Comparison of ENCODE assay signal across 1 cellular context in the genomic region with DNA sequence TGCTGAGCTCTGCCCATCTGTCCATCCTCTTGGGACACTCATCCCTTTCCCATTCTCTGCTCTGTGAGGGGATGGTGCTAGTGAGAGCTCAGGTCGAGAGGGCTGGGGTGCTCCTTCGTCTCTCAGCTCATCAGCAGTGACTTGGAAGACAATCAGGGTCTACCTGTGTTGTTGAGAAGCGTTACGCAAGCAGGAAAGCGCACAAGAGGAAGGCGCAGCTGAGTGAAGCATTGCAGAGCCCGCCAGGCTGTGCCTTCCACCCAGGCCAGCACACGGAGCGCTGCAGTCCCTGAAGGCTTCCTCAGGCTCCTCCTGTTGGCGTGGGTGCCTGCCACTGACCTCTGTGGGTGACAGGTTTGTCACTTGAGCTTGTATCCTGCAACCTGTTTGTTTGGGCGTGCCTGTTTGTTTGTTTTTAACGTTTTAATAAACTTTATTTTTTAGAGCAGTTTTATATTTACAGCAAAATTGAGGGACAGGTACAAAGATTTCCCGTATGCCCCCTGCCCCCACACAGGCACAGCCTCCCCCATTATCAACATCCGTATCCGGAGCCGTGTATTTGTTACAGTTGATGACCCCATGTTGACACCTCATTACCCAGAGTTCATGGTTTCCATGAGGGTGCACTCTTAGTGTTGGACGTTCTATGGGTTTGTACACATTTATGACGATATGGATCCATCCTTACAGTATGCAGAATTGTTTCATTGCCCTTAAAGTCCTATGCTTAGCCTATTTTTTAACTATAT.
TF ChIP-seq lines count a peak whose summit lies in the region.

No MANE protein-coding gene starts in this region.

TF ChIP-seq in GM12878, 131 proteins besides CTCF, POLR2A, EP300 and RAD21 (continues in another document):
- TF ChIP-seq, protein P1, sequence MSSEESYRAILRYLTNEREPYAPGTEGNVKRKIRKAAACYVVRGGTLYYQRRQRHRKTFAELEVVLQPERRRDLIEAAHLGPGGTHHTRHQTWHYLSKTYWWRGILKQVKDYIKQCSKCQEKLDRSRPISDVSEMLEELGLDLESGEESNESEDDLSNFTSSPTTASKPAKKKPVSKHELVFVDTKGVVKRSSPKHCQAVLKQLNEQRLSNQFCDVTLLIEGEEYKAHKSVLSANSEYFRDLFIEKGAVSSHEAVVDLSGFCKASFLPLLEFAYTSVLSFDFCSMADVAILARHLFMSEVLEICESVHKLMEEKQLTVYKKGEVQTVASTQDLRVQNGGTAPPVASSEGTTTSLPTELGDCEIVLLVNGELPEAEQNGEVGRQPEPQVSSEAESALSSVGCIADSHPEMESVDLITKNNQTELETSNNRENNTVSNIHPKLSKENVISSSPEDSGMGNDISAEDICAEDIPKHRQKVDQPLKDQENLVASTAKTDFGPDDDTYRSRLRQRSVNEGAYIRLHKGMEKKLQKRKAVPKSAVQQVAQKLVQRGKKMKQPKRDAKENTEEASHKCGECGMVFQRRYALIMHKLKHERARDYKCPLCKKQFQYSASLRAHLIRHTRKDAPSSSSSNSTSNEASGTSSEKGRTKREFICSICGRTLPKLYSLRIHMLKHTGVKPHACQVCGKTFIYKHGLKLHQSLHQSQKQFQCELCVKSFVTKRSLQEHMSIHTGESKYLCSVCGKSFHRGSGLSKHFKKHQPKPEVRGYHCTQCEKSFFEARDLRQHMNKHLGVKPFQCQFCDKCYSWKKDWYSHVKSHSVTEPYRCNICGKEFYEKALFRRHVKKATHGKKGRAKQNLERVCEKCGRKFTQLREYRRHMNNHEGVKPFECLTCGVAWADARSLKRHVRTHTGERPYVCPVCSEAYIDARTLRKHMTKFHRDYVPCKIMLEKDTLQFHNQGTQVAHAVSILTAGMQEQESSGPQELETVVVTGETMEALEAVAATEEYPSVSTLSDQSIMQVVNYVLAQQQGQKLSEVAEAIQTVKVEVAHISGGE (CRISPR knock-in tag; IDR thresholded peaks at IDR 0.05): no peak
- TF ChIP-seq SRF (IDR thresholded peaks at IDR 0.05; ENCODE audit: low read depth in 2 of 2, low read length in 2 of 2) (no peak), MTA2 (IDR thresholded peaks at IDR 0.05; ENCODE audit: low read depth) (peak; percentile 56; the same call in 1 of the 2 replicates), KAT2A (conservative IDR thresholded peaks at IDR 0.05; ENCODE audit: control insufficient read depth, low read depth, low read length) (no peak), CHD4 (IDR thresholded peaks at IDR 0.05) (no peak), TARDBP (IDR thresholded peaks at IDR 0.05; ENCODE audit: borderline replicate concordance) (no peak), DPF2 (IDR thresholded peaks at IDR 0.05) (peak; percentile 59), HDGF (IDR thresholded peaks at IDR 0.05) (peak; percentile 70; the same call in 1 of the 2 replicates), MEF2A (IDR thresholded peaks at IDR 0.05; ENCODE audit: insufficient read depth, low read depth, low read length) (no peak), NFYA (IDR thresholded peaks at IDR 0.05; ENCODE audit: borderline replicate concordance, low read depth, low read length) (no peak), BMI1 (IDR thresholded peaks at IDR 0.05; ENCODE audit: borderline replicate concordance) (no peak), ZBED1 (IDR thresholded peaks at IDR 0.05; ENCODE audit: borderline replicate concordance) (no peak), EED (IDR thresholded peaks at IDR 0.05; ENCODE audit: low read depth) (0 out of 2 replicates have a peak, but pooled peaks have one; percentile 27), BHLHE40 (IDR thresholded peaks at IDR 0.05; ENCODE audit: borderline replicate concordance in 1 of 2, low read depth in 2 of 2, low read length in 1 of 2) (peak in 1 of 2 experiments; percentile 35; a peak in 1 of 4 replicates), SP1 (IDR thresholded peaks at IDR 0.05; ENCODE audit: low read depth, low read length) (no peak), NR2F1 (conservative IDR thresholded peaks at IDR 0.05) (peak; percentile 95), TAF1 (IDR thresholded peaks at IDR 0.05; ENCODE audit: borderline replicate concordance, low read depth, low read length) (no peak), NFIC (IDR thresholded peaks at IDR 0.05; ENCODE audit: low read depth, low read length) (peak; percentile 48; the same call in 1 of the 2 replicates), SMAD5 (IDR thresholded peaks at IDR 0.05; ENCODE audit: low read depth) (no peak), NBN (IDR thresholded peaks at IDR 0.05) (peak; percentile 42; the same call in 1 of the 2 replicates), RB1 (IDR thresholded peaks at IDR 0.05; ENCODE audit: borderline replicate concordance) (no peak), CREM (IDR thresholded peaks at IDR 0.05; ENCODE audit: low read depth) (peak; percentile 57), ETV6 (conservative IDR thresholded peaks at IDR 0.05 in 1 of 2, IDR thresholded peaks at IDR 0.05 in 1 of 2; ENCODE audit: borderline replicate concordance in 1 of 2, low read depth in 1 of 2) (no peak; a peak in 2 of 4 replicates), ZNF622 (IDR thresholded peaks at IDR 0.05) (no peak), NFXL1 (IDR thresholded peaks at IDR 0.05; ENCODE audit: borderline replicate concordance) (no peak), ATF7 (IDR thresholded peaks at IDR 0.05; ENCODE audit: low read depth) (peak; percentile 42), KDM1A (IDR thresholded peaks at IDR 0.05; ENCODE audit: borderline replicate concordance) (no peak), ASH2L (IDR thresholded peaks at IDR 0.05; ENCODE audit: borderline replicate concordance, low read depth) (no peak), ZNF24 (IDR thresholded peaks at IDR 0.05) (no peak), GABPA (IDR thresholded peaks at IDR 0.05; ENCODE audit: low read depth) (no peak), MTA3 (IDR thresholded peaks at IDR 0.05; ENCODE audit: borderline replicate concordance, low read length) (no peak), SREBF2 (IDR thresholded peaks at IDR 0.05; ENCODE audit: low read length) (no peak), CHD1 (IDR thresholded peaks at IDR 0.05; ENCODE audit: low read depth, low read length) (no peak), FOXK2 (IDR thresholded peaks at IDR 0.05) (peak; percentile 53), IKZF1 (conservative IDR thresholded peaks at IDR 0.05) (peak; percentile 55; the same call in 1 of the 2 replicates), BRCA1 (IDR thresholded peaks at IDR 0.05; ENCODE audit: low read depth, low read length) (no peak), SMAD1 (IDR thresholded peaks at IDR 0.05; ENCODE audit: low read depth, partially characterized antibody) (no peak), PAX5 (IDR thresholded peaks at IDR 0.05; ENCODE audit: borderline replicate concordance, low read depth, low read length) (no peak), IKZF2 (IDR thresholded peaks at IDR 0.05) (peak; percentile 43 to 50)
- TF ChIP-seq, protein P2, sequence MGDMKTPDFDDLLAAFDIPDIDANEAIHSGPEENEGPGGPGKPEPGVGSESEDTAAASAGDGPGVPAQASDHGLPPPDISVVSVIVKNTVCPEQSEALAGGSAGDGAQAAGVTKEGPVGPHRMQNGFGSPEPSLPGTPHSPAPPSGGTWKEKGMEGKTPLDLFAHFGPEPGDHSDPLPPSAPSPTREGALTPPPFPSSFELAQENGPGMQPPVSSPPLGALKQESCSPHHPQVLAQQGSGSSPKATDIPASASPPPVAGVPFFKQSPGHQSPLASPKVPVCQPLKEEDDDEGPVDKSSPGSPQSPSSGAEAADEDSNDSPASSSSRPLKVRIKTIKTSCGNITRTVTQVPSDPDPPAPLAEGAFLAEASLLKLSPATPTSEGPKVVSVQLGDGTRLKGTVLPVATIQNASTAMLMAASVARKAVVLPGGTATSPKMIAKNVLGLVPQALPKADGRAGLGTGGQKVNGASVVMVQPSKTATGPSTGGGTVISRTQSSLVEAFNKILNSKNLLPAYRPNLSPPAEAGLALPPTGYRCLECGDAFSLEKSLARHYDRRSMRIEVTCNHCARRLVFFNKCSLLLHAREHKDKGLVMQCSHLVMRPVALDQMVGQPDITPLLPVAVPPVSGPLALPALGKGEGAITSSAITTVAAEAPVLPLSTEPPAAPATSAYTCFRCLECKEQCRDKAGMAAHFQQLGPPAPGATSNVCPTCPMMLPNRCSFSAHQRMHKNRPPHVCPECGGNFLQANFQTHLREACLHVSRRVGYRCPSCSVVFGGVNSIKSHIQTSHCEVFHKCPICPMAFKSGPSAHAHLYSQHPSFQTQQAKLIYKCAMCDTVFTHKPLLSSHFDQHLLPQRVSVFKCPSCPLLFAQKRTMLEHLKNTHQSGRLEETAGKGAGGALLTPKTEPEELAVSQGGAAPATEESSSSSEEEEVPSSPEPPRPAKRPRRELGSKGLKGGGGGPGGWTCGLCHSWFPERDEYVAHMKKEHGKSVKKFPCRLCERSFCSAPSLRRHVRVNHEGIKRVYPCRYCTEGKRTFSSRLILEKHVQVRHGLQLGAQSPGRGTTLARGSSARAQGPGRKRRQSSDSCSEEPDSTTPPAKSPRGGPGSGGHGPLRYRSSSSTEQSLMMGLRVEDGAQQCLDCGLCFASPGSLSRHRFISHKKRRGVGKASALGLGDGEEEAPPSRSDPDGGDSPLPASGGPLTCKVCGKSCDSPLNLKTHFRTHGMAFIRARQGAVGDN (IDR thresholded peaks at IDR 0.05): peak; percentile 60; the same call in 1 of the 2 replicates
- TF ChIP-seq, protein P3, sequence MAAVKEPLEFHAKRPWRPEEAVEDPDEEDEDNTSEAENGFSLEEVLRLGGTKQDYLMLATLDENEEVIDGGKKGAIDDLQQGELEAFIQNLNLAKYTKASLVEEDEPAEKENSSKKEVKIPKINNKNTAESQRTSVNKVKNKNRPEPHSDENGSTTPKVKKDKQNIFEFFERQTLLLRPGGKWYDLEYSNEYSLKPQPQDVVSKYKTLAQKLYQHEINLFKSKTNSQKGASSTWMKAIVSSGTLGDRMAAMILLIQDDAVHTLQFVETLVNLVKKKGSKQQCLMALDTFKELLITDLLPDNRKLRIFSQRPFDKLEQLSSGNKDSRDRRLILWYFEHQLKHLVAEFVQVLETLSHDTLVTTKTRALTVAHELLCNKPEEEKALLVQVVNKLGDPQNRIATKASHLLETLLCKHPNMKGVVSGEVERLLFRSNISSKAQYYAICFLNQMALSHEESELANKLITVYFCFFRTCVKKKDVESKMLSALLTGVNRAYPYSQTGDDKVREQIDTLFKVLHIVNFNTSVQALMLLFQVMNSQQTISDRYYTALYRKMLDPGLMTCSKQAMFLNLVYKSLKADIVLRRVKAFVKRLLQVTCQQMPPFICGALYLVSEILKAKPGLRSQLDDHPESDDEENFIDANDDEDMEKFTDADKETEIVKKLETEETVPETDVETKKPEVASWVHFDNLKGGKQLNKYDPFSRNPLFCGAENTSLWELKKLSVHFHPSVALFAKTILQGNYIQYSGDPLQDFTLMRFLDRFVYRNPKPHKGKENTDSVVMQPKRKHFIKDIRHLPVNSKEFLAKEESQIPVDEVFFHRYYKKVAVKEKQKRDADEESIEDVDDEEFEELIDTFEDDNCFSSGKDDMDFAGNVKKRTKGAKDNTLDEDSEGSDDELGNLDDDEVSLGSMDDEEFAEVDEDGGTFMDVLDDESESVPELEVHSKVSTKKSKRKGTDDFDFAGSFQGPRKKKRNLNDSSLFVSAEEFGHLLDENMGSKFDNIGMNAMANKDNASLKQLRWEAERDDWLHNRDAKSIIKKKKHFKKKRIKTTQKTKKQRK (IDR thresholded peaks at IDR 0.05; ENCODE audit: low read depth, low read length): no peak
- TF ChIP-seq, protein P4, sequence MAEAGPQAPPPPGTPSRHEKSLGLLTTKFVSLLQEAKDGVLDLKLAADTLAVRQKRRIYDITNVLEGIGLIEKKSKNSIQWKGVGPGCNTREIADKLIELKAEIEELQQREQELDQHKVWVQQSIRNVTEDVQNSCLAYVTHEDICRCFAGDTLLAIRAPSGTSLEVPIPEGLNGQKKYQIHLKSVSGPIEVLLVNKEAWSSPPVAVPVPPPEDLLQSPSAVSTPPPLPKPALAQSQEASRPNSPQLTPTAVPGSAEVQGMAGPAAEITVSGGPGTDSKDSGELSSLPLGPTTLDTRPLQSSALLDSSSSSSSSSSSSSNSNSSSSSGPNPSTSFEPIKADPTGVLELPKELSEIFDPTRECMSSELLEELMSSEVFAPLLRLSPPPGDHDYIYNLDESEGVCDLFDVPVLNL (IDR thresholded peaks at IDR 0.05; ENCODE audit: low read depth, low read length): no peak
- TF ChIP-seq, protein P5, sequence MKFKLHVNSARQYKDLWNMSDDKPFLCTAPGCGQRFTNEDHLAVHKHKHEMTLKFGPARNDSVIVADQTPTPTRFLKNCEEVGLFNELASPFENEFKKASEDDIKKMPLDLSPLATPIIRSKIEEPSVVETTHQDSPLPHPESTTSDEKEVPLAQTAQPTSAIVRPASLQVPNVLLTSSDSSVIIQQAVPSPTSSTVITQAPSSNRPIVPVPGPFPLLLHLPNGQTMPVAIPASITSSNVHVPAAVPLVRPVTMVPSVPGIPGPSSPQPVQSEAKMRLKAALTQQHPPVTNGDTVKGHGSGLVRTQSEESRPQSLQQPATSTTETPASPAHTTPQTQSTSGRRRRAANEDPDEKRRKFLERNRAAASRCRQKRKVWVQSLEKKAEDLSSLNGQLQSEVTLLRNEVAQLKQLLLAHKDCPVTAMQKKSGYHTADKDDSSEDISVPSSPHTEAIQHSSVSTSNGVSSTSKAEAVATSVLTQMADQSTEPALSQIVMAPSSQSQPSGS (IDR thresholded peaks at IDR 0.05; ENCODE audit: low read length): no peak
- TF ChIP-seq, protein P6, sequence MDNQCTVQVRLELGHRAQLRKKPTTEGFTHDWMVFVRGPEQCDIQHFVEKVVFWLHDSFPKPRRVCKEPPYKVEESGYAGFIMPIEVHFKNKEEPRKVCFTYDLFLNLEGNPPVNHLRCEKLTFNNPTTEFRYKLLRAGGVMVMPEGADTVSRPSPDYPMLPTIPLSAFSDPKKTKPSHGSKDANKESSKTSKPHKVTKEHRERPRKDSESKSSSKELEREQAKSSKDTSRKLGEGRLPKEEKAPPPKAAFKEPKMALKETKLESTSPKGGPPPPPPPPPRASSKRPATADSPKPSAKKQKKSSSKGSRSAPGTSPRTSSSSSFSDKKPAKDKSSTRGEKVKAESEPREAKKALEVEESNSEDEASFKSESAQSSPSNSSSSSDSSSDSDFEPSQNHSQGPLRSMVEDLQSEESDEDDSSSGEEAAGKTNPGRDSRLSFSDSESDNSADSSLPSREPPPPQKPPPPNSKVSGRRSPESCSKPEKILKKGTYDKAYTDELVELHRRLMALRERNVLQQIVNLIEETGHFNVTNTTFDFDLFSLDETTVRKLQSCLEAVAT (IDR thresholded peaks at IDR 0.05): 0 out of 2 replicates have a peak, but pooled peaks have one; percentile 24
- TF ChIP-seq, protein P7, sequence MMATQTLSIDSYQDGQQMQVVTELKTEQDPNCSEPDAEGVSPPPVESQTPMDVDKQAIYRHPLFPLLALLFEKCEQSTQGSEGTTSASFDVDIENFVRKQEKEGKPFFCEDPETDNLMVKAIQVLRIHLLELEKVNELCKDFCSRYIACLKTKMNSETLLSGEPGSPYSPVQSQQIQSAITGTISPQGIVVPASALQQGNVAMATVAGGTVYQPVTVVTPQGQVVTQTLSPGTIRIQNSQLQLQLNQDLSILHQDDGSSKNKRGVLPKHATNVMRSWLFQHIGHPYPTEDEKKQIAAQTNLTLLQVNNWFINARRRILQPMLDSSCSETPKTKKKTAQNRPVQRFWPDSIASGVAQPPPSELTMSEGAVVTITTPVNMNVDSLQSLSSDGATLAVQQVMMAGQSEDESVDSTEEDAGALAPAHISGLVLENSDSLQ (IDR thresholded peaks at IDR 0.05): peak; percentile 71
